ENCODE assay signal across 14 cellular contexts in genomic region chr6:18153311-18153703, GRCh38. TPM values are rescaled to one million over a fixed set of nuclear protein-coding genes. Genes with fewer than 3 reads are reported as not detected.
DNase-seq lines count a peak whose midpoint lies in the region; ATAC-seq, FAIRE-seq and TF ChIP-seq lines count a peak whose summit lies in the region.
"Had no signal": no experiment of that assay in that cellular context is flagged by ENCODE, and none has a peak within 500 bp of the region (broad histone marks: within the 10 kb centered on the region; RNA-seq: fewer than 3 reads in every experiment).

No MANE protein-coding gene starts in this region.

- peak overlapping the region; percentile 81 for H3K4me2 ChIP-seq in keratinocyte (ENCODE audit: control insufficient read depth, extremely low read depth, insufficient read depth, low read depth, low read length)

- peaks cover 13% of the 10 kb centered on the region for H3K4me1 Mint-ChIP-seq in activated T-helper 17 cell treated with anti-CD3 and anti-CD28 coated beads, Interleukin-2, amount 50 U/mL, for 72 hours

- H3K79me2 ChIP-seq in keratinocyte (ENCODE audit: control insufficient read depth, insufficient read depth, low read length): peaks cover 8% of the 10 kb centered on the region

- no peak for FAIRE-seq in keratinocyte (lab: Jason Lieb, UNC)

- no peaks in the 10 kb centered on the region for H3K9me1 ChIP-seq in keratinocyte (ENCODE audit: control insufficient read depth, extremely low read depth, insufficient read depth, low read length)

- no peak for TF ChIP-seq CTCF in keratinocyte (optimal IDR thresholded peaks at IDR 0.05 in 1 of 3, IDR thresholded peaks at IDR 0.05 in 1 of 3, conservative IDR thresholded peaks at IDR 0.05 in 1 of 3; ENCODE audit: extremely low read depth in 1 of 3, insufficient read depth in 2 of 3, low read length in 3 of 3)
- TF ChIP-seq CTCF in spleen (IDR thresholded peaks at IDR 0.05 in 8 of 11, conservative IDR thresholded peaks at IDR 0.05 in 3 of 11): no peak
- no peak for TF ChIP-seq CTCF in sigmoid colon (IDR thresholded peaks at IDR 0.05)

- H3K4me1 ChIP-seq in HUES6 (ENCODE audit: control insufficient read depth, insufficient read depth, low read length) (peaks cover 16% of the 10 kb centered on the region), keratinocyte (ENCODE audit: control insufficient read depth, extremely low read depth, insufficient read depth, low read length) (peaks cover 20% of the 10 kb centered on the region), spleen (peaks cover 11 to 46% (median 31%) of the 10 kb centered on the region in 6 donors), sigmoid colon (peaks cover 0 to 21% (median 15%) of the 10 kb centered on the region in 4 donors)

- H3K9me3 ChIP-seq in HUES6 (ENCODE audit: control insufficient read depth, insufficient read depth, low read depth, low read length) (no peaks in the 10 kb centered on the region), keratinocyte (ENCODE audit: control insufficient read depth, low read depth, low read length) (no peaks in the 10 kb centered on the region), spleen (no peaks in the 10 kb centered on the region), sigmoid colon (no peaks in the 10 kb centered on the region)
- H3K9me3 ChIP-seq: esophagus muscularis mucosa, Peyer's patch, tibial artery had no signal

- DNase-seq in keratinocyte (ENCODE audit: low read depth, low spot score) (no peak), spleen (no peak), foreskin melanocyte (no peak), sigmoid colon (no peak)
- DNase-seq: activated gamma-delta T cell, DMS 273 treated with DMSO at 0.1 percent for 48 hours, NCI-H1048, NCI-H2171 treated with DMSO at 0.1 percent for 48 hours, Peyer's patch, tibial artery had no signal

- H3K27me3 Mint-ChIP-seq in activated T-helper 17 cell treated with anti-CD3 and anti-CD28 coated beads, Interleukin-2, amount 50 U/mL, for 72 hours: no peaks in the 10 kb centered on the region

- TF ChIP-seq POLR2A in spleen (IDR thresholded peaks at IDR 0.05): no peak
- TF ChIP-seq POLR2A in sigmoid colon (IDR thresholded peaks at IDR 0.05): no peak

- H3K4me3 ChIP-seq in HUES6 (ENCODE audit: low read depth, low read length): peak overlapping the region; percentile 72
- peak overlapping the region; percentile 1 to 94 (median 92) for H3K4me3 ChIP-seq in keratinocyte (ENCODE audit: control insufficient read depth in 2 of 3, extremely low read depth in 1 of 3, insufficient read depth in 2 of 3, low read depth in 1 of 3, low read length in 3 of 3)
- H3K4me3 ChIP-seq in spleen: peak overlapping the region in 1 of 8 donors; percentile 2
- no peak overlapping the region for H3K4me3 ChIP-seq in sigmoid colon
- H3K4me3 ChIP-seq: tibial artery had no signal

- H3K4me3 Mint-ChIP-seq in activated T-helper 17 cell treated with anti-CD3 and anti-CD28 coated beads, Interleukin-2, amount 50 U/mL, for 72 hours: peak overlapping the region; percentile 68

- dilution Hi-C loops in keratinocyte (cut with MboI; ENCODE audit: extremely low pct_ligation_motif_present, low sequenced_read_pairs): no loop called here

- H4K20me1 ChIP-seq in keratinocyte (ENCODE audit: control insufficient read depth, extremely low read depth, insufficient read depth, low read length): no peaks in the 10 kb centered on the region

- peaks cover 4% of the 10 kb centered on the region; the same call in 1 of the 2 replicates for H3K36me3 ChIP-seq in HUES6 (ENCODE audit: control insufficient read depth, insufficient read depth, low read length)
- no peaks in the 10 kb centered on the region for H3K36me3 ChIP-seq in keratinocyte (ENCODE audit: control insufficient read depth in 2 of 2, extremely low read depth in 1 of 2, insufficient read depth in 2 of 2, low read length in 2 of 2)
- H3K36me3 ChIP-seq in spleen: peaks cover 0 to 20% (median under 1%) of the 10 kb centered on the region in 6 donors
- H3K36me3 ChIP-seq in sigmoid colon: peaks cover 0 to 9% (median 0%) of the 10 kb centered on the region in 4 donors
- H3K36me3 ChIP-seq: tibial artery had no signal

- intact Hi-C loops in spleen (cut with DNase I; ENCODE audit: low total_unique reads): no loop called here
- intact Hi-C loops in sigmoid colon (cut with DNase I): loop anchor here (10.0 kb wide), 1 partner anchor 449 kb away; the partner anchor contains the start of gene NUP153

- ATAC-seq in activated T-helper 17 cell treated with anti-CD3 and anti-CD28 coated beads, Interleukin-2, amount 50 U/mL, for 72 hours (replicated peaks): no peak
- no peak for ATAC-seq in HG02884 (IDR thresholded peaks at IDR 0.05; ENCODE audit: unreplicated experiment)

- no peak overlapping the region for H3K9ac ChIP-seq in HUES6 (ENCODE audit: low read length)
- peak overlapping the region; percentile 98 for H3K9ac ChIP-seq in keratinocyte (ENCODE audit: control insufficient read depth, extremely low read depth, insufficient read depth, low read length)

- peaks cover 9% of the 10 kb centered on the region for H3K36me3 Mint-ChIP-seq in activated T-helper 17 cell treated with anti-CD3 and anti-CD28 coated beads, Interleukin-2, amount 50 U/mL, for 72 hours (ENCODE audit: low read depth)

- H3K27ac ChIP-seq in HUES6 (ENCODE audit: low read depth, low read length) (no peak overlapping the region), keratinocyte (ENCODE audit: control insufficient read depth, insufficient read depth, low read length) (peak overlapping the region; percentile 98), spleen (peak overlapping the region in 6 of 8 donors; percentile 12 to 98 (median 76)), sigmoid colon (no peak overlapping the region)
- H3K27ac ChIP-seq: esophagus muscularis mucosa had no signal

- no peak for TF ChIP-seq EP300 in sigmoid colon (IDR thresholded peaks at IDR 0.05)

- H3K27ac Mint-ChIP-seq in activated T-helper 17 cell treated with anti-CD3 and anti-CD28 coated beads, Interleukin-2, amount 50 U/mL, for 72 hours: peak overlapping the region; percentile 64

- H3K9me3 Mint-ChIP-seq in activated T-helper 17 cell treated with anti-CD3 and anti-CD28 coated beads, Interleukin-2, amount 50 U/mL, for 72 hours: no peaks in the 10 kb centered on the region

- no peaks in the 10 kb centered on the region for H3K27me3 ChIP-seq in HUES6 (ENCODE audit: control insufficient read depth, insufficient read depth, low read length)
- H3K27me3 ChIP-seq in keratinocyte (ENCODE audit: control insufficient read depth, extremely low read depth, insufficient read depth, low read length): no peaks in the 10 kb centered on the region
- H3K27me3 ChIP-seq in spleen (replicated peaks in 1 of 7): no peaks in the 10 kb centered on the region
- no peaks in the 10 kb centered on the region for H3K27me3 ChIP-seq in sigmoid colon
- H3K27me3 ChIP-seq: esophagus muscularis mucosa, Peyer's patch, tibial artery had no signal

- no peak overlapping the region for H2AFZ ChIP-seq in keratinocyte (ENCODE audit: control insufficient read depth, low read length)

RNA-seq across cellular contexts. Expression of gene TPMT, which starts 1.6 kb away (rescaled TPM):
- total RNA-seq in activated T-helper 17 cell treated with anti-CD3 and anti-CD28 coated beads, Interleukin-2, amount 50 U/mL, for 72 hours: 1 to 10 TPM; 5.3 to 8.2 TPM
- polyA plus RNA-seq in keratinocyte: 25.1 to 38.6 TPM (median 28.3 TPM) in 3 replicates
- 23.6 TPM for polyA plus RNA-seq in keratinocyte (2011; ENCODE audit: low read depth)
- 24.2 and 45.1 TPM in 2 replicates for polyA plus RNA-seq in keratinocyte (2011; cell fraction: cytosol; rRNA removed)
- 16.0 and 17.9 TPM in 2 replicates for polyA plus RNA-seq in keratinocyte (2011; cell fraction: nucleus; rRNA removed)
- polyA plus RNA-seq in keratinocyte (2012; ENCODE audit: low replicate concordance): 17.4 and 25.1 TPM in 2 replicates
- 4.2 to 20.9 TPM (median 12.6 TPM) in 3 replicates for polyA minus RNA-seq in keratinocyte
- polyA minus RNA-seq in keratinocyte (2011; cell fraction: cytosol; rRNA and poly(A)+ RNA removed): 13.0 TPM
- 4.0 and 7.9 TPM in 2 replicates for polyA minus RNA-seq in keratinocyte (2011; cell fraction: nucleus; rRNA and poly(A)+ RNA removed)
- total RNA-seq in spleen: 10 to 100 TPM in 6 of 7 donors, 1 to 10 TPM in 1; 7.4 to 16.8 (median 11.4) TPM
- 10 to 100 TPM in 2 of 3 donors, 1 to 10 TPM in 1; 9.5 to 12.9 (median 10.5) TPM for polyA plus RNA-seq in spleen
- 10 to 100 TPM in 2 of 4 donors, 1 to 10 TPM in 2; 6.6 to 11.1 (median 9.3) TPM for total RNA-seq in sigmoid colon
- polyA plus RNA-seq in sigmoid colon: 100 to 1,000 TPM in 1 of 3 donors, 10 to 100 TPM in 2; 45.7 to 131 (median 64.3) TPM

RNA-seq across cellular contexts. Expression of gene KDM1B, which starts 1.9 kb away (rescaled TPM):
- 1 to 10 TPM; 5.5 to 8.7 TPM for total RNA-seq in activated T-helper 17 cell treated with anti-CD3 and anti-CD28 coated beads, Interleukin-2, amount 50 U/mL, for 72 hours
- polyA plus RNA-seq in keratinocyte (29.5 to 32.7 TPM (median 30.6 TPM) in 3 replicates), spleen (1 to 10 TPM; 3.6 to 6.8 (median 3.9) TPM), sigmoid colon (10 to 100 TPM; 11.4 to 32.8 (median 18.8) TPM)
- polyA plus RNA-seq in keratinocyte (2011; ENCODE audit: low read depth): 24.1 TPM
- polyA plus RNA-seq in keratinocyte (2011; cell fraction: cytosol; rRNA removed): 24.5 and 37.5 TPM in 2 replicates
- polyA plus RNA-seq in keratinocyte (2011; cell fraction: nucleus; rRNA removed): 21.5 and 25.2 TPM in 2 replicates
- 25.4 and 25.7 TPM in 2 replicates for polyA plus RNA-seq in keratinocyte (2012; ENCODE audit: low replicate concordance)
- polyA minus RNA-seq in keratinocyte: 28.8 to 56.7 TPM (median 38.3 TPM) in 3 replicates
- polyA minus RNA-seq in keratinocyte (2011; cell fraction: cytosol; rRNA and poly(A)+ RNA removed): 19.4 TPM
- 13.5 and 21.6 TPM in 2 replicates for polyA minus RNA-seq in keratinocyte (2011; cell fraction: nucleus; rRNA and poly(A)+ RNA removed)
- total RNA-seq in spleen (10 to 100 TPM; 18.6 to 27.0 (median 21.8) TPM), sigmoid colon (10 to 100 TPM; 10.2 to 14.3 (median 12.2) TPM)

RNA-seq across cellular contexts. Expression of gene NHLRC1, which starts 30.8 kb away (rescaled TPM):
- not detected for total RNA-seq in activated T-helper 17 cell treated with anti-CD3 and anti-CD28 coated beads, Interleukin-2, amount 50 U/mL, for 72 hours
- polyA plus RNA-seq in keratinocyte: 1.2 to 1.5 TPM (median 1.2 TPM) in 3 replicates
- polyA plus RNA-seq in keratinocyte (2011; ENCODE audit: low read depth): 0.15 TPM
- polyA plus RNA-seq in keratinocyte (2011; cell fraction: cytosol; rRNA removed): 0.94 and 1.3 TPM in 2 replicates
- polyA plus RNA-seq in keratinocyte (2011; cell fraction: nucleus; rRNA removed): 2.0 and 2.4 TPM in 2 replicates
- polyA plus RNA-seq in keratinocyte (2012; ENCODE audit: low replicate concordance): 1.9 and 2.0 TPM in 2 replicates
- 0.13 to 0.56 TPM (median 0.51 TPM) in 3 replicates for polyA minus RNA-seq in keratinocyte
- 1.2 TPM for polyA minus RNA-seq in keratinocyte (2011; cell fraction: cytosol; rRNA and poly(A)+ RNA removed)
- 0.84 and 1.3 TPM in 2 replicates for polyA minus RNA-seq in keratinocyte (2011; cell fraction: nucleus; rRNA and poly(A)+ RNA removed)
- 1 to 10 TPM in 5 of 7 donors, under 1 TPM in 2; 0.79 to 3.4 (median 1.1) TPM for total RNA-seq in spleen
- 1 to 10 TPM; 1.4 to 2.4 (median 1.5) TPM for polyA plus RNA-seq in spleen
- total RNA-seq in sigmoid colon: 1 to 10 TPM; 1.2 to 1.9 (median 1.5) TPM
- 1 to 10 TPM; 1.2 to 3.0 (median 2.4) TPM for polyA plus RNA-seq in sigmoid colon

Comparison
In these comparisons a context has a peak if more than half of its experiments do, and no peak if none do; other contexts are left out.
1. H3K27ac ChIP-seq: peak in keratinocyte (single experiment) and spleen (6 of 8); none in HUES6 (single experiment) and sigmoid colon (0 of 4).
2. H3K4me3 ChIP-seq: peak in HUES6 (single experiment) and keratinocyte (3 of 3); none in sigmoid colon (0 of 4).